In genomic region chr7:135944753-135945152, GRCh38 we compare ENCODE assay signal across 8 cellular contexts.
"Had no signal": no experiment of that assay in that cellular context is flagged by ENCODE, and none has a peak within 500 bp of the region (broad histone marks: within the 10 kb centered on the region; RNA-seq: fewer than 3 reads in every experiment).

No MANE protein-coding gene starts in this region.

- H3K4me3 ChIP-seq: GM23248, HAP-1 had no signal

- H3K27ac ChIP-seq: GM23248, HL-60 had no signal

- H2AFZ ChIP-seq: GM23248 had no signal

- H3K9me3 ChIP-seq: HAP-1 had no signal

- H3K9ac ChIP-seq: GM23248 had no signal

- FAIRE-seq: HepG2 had no signal

- DNase-seq: GM23248, GOT3, H7, HFFc6 had no signal

- ATAC-seq: HCT116, HepG2 had no signal
